ENCODE assay signal across 16 cellular contexts in genomic region chr11:119497717-119498116, GRCh38.
DNase-seq lines count a peak whose midpoint lies in the region; ATAC-seq and TF ChIP-seq lines count a peak whose summit lies in the region.
"Had no signal": no experiment of that assay in that cellular context is flagged by ENCODE, and none has a peak within 500 bp of the region (broad histone marks: within the 10 kb centered on the region; RNA-seq: fewer than 3 reads in every experiment).

No MANE protein-coding gene starts in this region.

- no peak overlapping the region for H2AFZ ChIP-seq in neural progenitor cell (replicated peaks)

- H3K4me1 Mint-ChIP-seq in WTC11 (peaks cover 66% of the 10 kb centered on the region), neural progenitor cell (peaks cover 26% of the 10 kb centered on the region)
- peaks cover 0 to 2% of the 10 kb centered on the region in 2 donors for H3K4me1 Mint-ChIP-seq in stimulated activated naive B cell treated with anti-CD40 and anti-IgM and Interleukin-4, amounts not matched to agents 10 μg/mL and 1 μg/mL and 100 μg/mL, for 72 hours

- H3K9me3 ChIP-seq in neural progenitor cell (ENCODE audit: low read depth) = no peaks in the 10 kb centered on the region
- H3K9me3 ChIP-seq: A549, Caco-2 had no signal

- no peak overlapping the region for H3K4me2 ChIP-seq in neural progenitor cell
- H3K4me2 ChIP-seq: A549 had no signal

- H4K20me1 ChIP-seq in neural progenitor cell (ENCODE audit: low read depth) = peaks cover 32% of the 10 kb centered on the region

- peaks cover 15% of the 10 kb centered on the region for H3K4me1 ChIP-seq in neural progenitor cell
- H3K4me1 ChIP-seq: A549, Caco-2 had no signal

- no peaks in the 10 kb centered on the region for H3K36me3 ChIP-seq in neural progenitor cell

- H3K27me3 Mint-ChIP-seq in WTC11 (ENCODE audit: low read depth) (no peaks in the 10 kb centered on the region), neural progenitor cell (ENCODE audit: insufficient read depth, low read depth) (peaks cover 26% of the 10 kb centered on the region)
- peaks cover 54% of the 10 kb centered on the region in 2 donors for H3K27me3 Mint-ChIP-seq in stimulated activated naive B cell treated with anti-CD40 and anti-IgM and Interleukin-4, amounts not matched to agents 10 μg/mL and 1 μg/mL and 100 μg/mL, for 72 hours

- H3K27me3 ChIP-seq in neural progenitor cell = no peaks in the 10 kb centered on the region

- ATAC-seq in WTC11 = no peak
- no peak for ATAC-seq in HG02642 (IDR thresholded peaks at IDR 0.05; ENCODE audit: poor library complexity, unreplicated experiment)
- no peak for ATAC-seq in stimulated activated naive B cell treated with anti-CD40 and anti-IgM and Interleukin-4, amounts not matched to agents 10 μg/mL and 1 μg/mL and 100 μg/mL, for 72 hours (replicated peaks)
- ATAC-seq in GM21423 (IDR thresholded peaks at IDR 0.05; ENCODE audit: unreplicated experiment) = no peak
- ATAC-seq: A549 had no signal

- no peak overlapping the region for H3K9ac ChIP-seq in neural progenitor cell

- H3K27ac Mint-ChIP-seq in WTC11 (no peak overlapping the region), neural progenitor cell (no peak overlapping the region)
- no peak overlapping the region for H3K27ac Mint-ChIP-seq in stimulated activated naive B cell treated with anti-CD40 and anti-IgM and Interleukin-4, amounts not matched to agents 10 μg/mL and 1 μg/mL and 100 μg/mL, for 72 hours
- H3K27ac Mint-ChIP-seq: CD4-positive, alpha-beta T cell had no signal

- DNase-seq in NCI-H82 (lab: John Stamatoyannopoulos, UW) = peak; percentile 42
- DNase-seq in NCI-H82 treated with DMSO at 0.1 percent for 48 hours (lab: John Stamatoyannopoulos, UW; ENCODE audit: unreplicated experiment) = no peak
- DNase-seq in WTC11 (ENCODE audit: low spot score) = no peak
- DNase-seq in neural progenitor cell (ENCODE audit: low spot score) = no peak
- DNase-seq in stimulated activated naive B cell treated with anti-CD40 and anti-IgM and Interleukin-4, amounts not matched to agents 10 μg/mL and 1 μg/mL and 100 μg/mL, for 72 hours = no peak
- DNase-seq: AML-193; Caco-2; CD4-positive, alpha-beta T cell; GOT3; H9 had no signal

- no peaks in the 10 kb centered on the region for H3K79me2 ChIP-seq in neural progenitor cell (ENCODE audit: low read depth)

- no peak overlapping the region for H3K4me3 ChIP-seq in neural progenitor cell
- H3K4me3 ChIP-seq: A549 had no signal

- H3K27ac ChIP-seq in neural progenitor cell = no peak overlapping the region
- H3K27ac ChIP-seq: 22Rv1, A549, C4-2B, HL-60 had no signal

- TF ChIP-seq CTCF in WTC11 (IDR thresholded peaks at IDR 0.05) = no peak
- TF ChIP-seq CTCF in neural progenitor cell (IDR thresholded peaks at IDR 0.05) = no peak

- H3K36me3 Mint-ChIP-seq in WTC11 (no peaks in the 10 kb centered on the region), neural progenitor cell (no peaks in the 10 kb centered on the region)
- H3K36me3 Mint-ChIP-seq in stimulated activated naive B cell treated with anti-CD40 and anti-IgM and Interleukin-4, amounts not matched to agents 10 μg/mL and 1 μg/mL and 100 μg/mL, for 72 hours = no peaks in the 10 kb centered on the region

- H3F3A ChIP-seq in neural progenitor cell (ENCODE audit: low read depth) = peaks cover 11% of the 10 kb centered on the region

- CTCF ChIA-PET in WTC11 (lab: Charles Lee) = interaction anchor here (1.5 to 1.7 kb wide), 2 partner anchors 36 to 160 kb away, joined by 4 to 10 read pairs; no protein-coding TSS in a partner anchor

- POLR2A ChIA-PET in WTC11 (lab: Charles Lee) = no interaction called here

- no peak overlapping the region for H3K4me3 Mint-ChIP-seq in WTC11
- H3K4me3 Mint-ChIP-seq in neural progenitor cell = peak overlapping the region; percentile 59
- H3K4me3 Mint-ChIP-seq in stimulated activated naive B cell treated with anti-CD40 and anti-IgM and Interleukin-4, amounts not matched to agents 10 μg/mL and 1 μg/mL and 100 μg/mL, for 72 hours = no peak overlapping the region
- H3K4me3 Mint-ChIP-seq: CD4-positive, alpha-beta T cell; H9 had no signal

- H3K9me3 Mint-ChIP-seq in WTC11 (no peaks in the 10 kb centered on the region), neural progenitor cell (no peaks in the 10 kb centered on the region)
- H3K9me3 Mint-ChIP-seq in stimulated activated naive B cell treated with anti-CD40 and anti-IgM and Interleukin-4, amounts not matched to agents 10 μg/mL and 1 μg/mL and 100 μg/mL, for 72 hours = no peaks in the 10 kb centered on the region
- H3K9me3 Mint-ChIP-seq: CD4-positive, alpha-beta T cell; H9 had no signal

TF ChIP-seq in WTC11, 78 proteins besides CTCF, POLR2A, EP300 and RAD21:
- TF ChIP-seq TP53 (CRISPR knock-in tag; IDR thresholded peaks at IDR 0.05) (no peak), OVOL2 (CRISPR knock-in tag; IDR thresholded peaks at IDR 0.05; ENCODE audit: borderline replicate concordance) (no peak), GTF2I (CRISPR knock-in tag; conservative IDR thresholded peaks at IDR 0.05) (peak; percentile 61; the same call in 1 of the 2 replicates), E2F5 (CRISPR knock-in tag; IDR thresholded peaks at IDR 0.05) (no peak), GABPB1 (CRISPR knock-in tag; IDR thresholded peaks at IDR 0.05) (no peak), FOXP1 (CRISPR knock-in tag; IDR thresholded peaks at IDR 0.05; ENCODE audit: borderline replicate concordance) (no peak), ZNF232 (CRISPR knock-in tag; IDR thresholded peaks at IDR 0.05) (no peak), EMX1 (CRISPR knock-in tag; IDR thresholded peaks at IDR 0.05) (no peak)
